1 cellular context compared by ENCODE assay signal in genomic region chr5:1792842-1793266, GRCh38.
A peak's percentile ranks its signal among the peaks of the same experiment; 100 is the strongest.
TF ChIP-seq lines count a peak whose summit lies in the region.

No MANE protein-coding gene starts in this region.

TF ChIP-seq in HepG2, 621 proteins besides CTCF, POLR2A, EP300 and RAD21 (continued from another document):
- TF ChIP-seq ZBTB40 (IDR thresholded peaks at IDR 0.05) (peak; percentile 67), ZBTB40 (CRISPR knock-in tag; IDR thresholded peaks at IDR 0.05) (peak; percentile 99), CCAR2 (optimal IDR thresholded peaks at IDR 0.05; ENCODE audit: low read depth, low read length) (no peak)
